In the genomic region with DNA sequence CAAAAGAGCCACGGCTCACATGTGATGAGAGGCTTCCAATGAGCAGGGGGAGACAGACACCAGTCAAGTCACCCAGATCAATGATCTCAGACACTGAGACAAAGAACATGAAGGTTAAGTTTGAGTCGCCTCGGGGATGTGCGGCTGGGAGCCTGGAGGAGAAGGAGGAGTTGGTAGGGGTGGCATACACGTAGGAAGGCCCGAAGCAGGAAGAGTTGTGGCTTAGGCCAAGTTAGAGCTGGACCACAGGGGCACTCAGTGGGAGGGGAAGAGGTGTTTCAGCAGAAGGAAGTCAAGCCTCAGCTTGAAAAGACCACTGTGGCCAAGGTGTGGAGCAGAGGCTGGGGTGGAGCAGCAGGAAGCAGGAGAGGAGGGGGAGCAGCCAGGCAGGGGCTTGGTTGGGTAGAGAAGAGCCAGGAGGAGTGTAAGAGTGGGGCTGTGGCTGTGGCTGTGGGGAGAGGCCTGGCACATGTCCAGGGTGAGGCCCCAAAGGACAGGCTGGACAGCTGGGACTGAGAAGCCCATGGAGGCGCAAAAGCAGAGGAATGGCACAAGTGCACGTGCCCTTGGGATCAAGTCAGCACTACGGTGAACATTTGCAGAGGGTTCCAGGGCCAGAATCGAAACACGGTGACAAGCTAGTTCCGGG, we compare ENCODE assay signal across 15 cellular contexts. TPM values are rescaled to one million over a fixed set of nuclear protein-coding genes. Genes with fewer than 3 reads are reported as not detected.
A peak's percentile ranks its signal among the peaks of the same experiment; 100 is the strongest.
DNase-seq lines count a peak whose midpoint lies in the region; TF ChIP-seq lines count a peak whose summit lies in the region.
"Had no signal": no experiment of that assay in that cellular context is flagged by ENCODE, and none has a peak within 500 bp of the region (broad histone marks: within the 10 kb centered on the region; RNA-seq: fewer than 3 reads in every experiment).

No MANE protein-coding gene starts in this region.

- intact Hi-C loops in mammary epithelial cell (cut with micrococcal nuclease) = no loop called here

- in situ Hi-C loops in mammary epithelial cell (cut with MboI; ENCODE audit: low sequenced_read_pairs in 2 of 2) = no loop called here

- H3K9me3 ChIP-seq in mammary epithelial cell (replicated peaks; ENCODE audit: insufficient read depth, low read length) = no peaks in the 10 kb centered on the region
- H3K9me3 ChIP-seq: colonic mucosa had no signal

- no peaks in the 10 kb centered on the region for H3K9me3 Mint-ChIP-seq in progenitor cell of endocrine pancreas (ENCODE audit: low read depth)

- no peak overlapping the region for H3K4me3 Mint-ChIP-seq in progenitor cell of endocrine pancreas (ENCODE audit: low read depth)

- no peak overlapping the region for H3K4me3 ChIP-seq in mammary epithelial cell (replicated peaks in 1 of 3; ENCODE audit: insufficient read depth in 1 of 3, low read depth in 2 of 3, low read length in 3 of 3)
- H3K4me3 ChIP-seq: colonic mucosa had no signal

- H2AFZ ChIP-seq in mammary epithelial cell (ENCODE audit: low read depth, low read length) = no peak overlapping the region

- peaks cover 2% of the 10 kb centered on the region for H3K4me1 Mint-ChIP-seq in progenitor cell of endocrine pancreas (ENCODE audit: low read depth)

- CTCF ChIA-PET in mammary epithelial cell (lab: Charles Lee; ENCODE audit: low non-redundant PET) = no interaction called here

- H3K27me3 Mint-ChIP-seq in progenitor cell of endocrine pancreas = no peaks in the 10 kb centered on the region

- peaks cover 48% of the 10 kb centered on the region for H3K4me1 ChIP-seq in mammary epithelial cell (ENCODE audit: insufficient read depth, low read length)
- H3K4me1 ChIP-seq: colonic mucosa had no signal

- H3K79me2 ChIP-seq in mammary epithelial cell (ENCODE audit: insufficient read depth, low read length) = peaks cover 42% of the 10 kb centered on the region

- H3K27ac Mint-ChIP-seq in progenitor cell of endocrine pancreas = peak overlapping the region; percentile 7

- no TSS peak for BruUV-seq in mammary epithelial cell (replicated peaks; lab: Mats Ljungman, UMichigan)

- TF ChIP-seq CTCF in mammary epithelial cell (conservative IDR thresholded peaks at IDR 0.05 in 1 of 2, IDR thresholded peaks at IDR 0.05 in 1 of 2; ENCODE audit: extremely low read depth in 1 of 2, insufficient read depth in 1 of 2, low read depth in 1 of 2, low read length in 2 of 2) (no peak), progenitor cell of endocrine pancreas (IDR thresholded peaks at IDR 0.05; ENCODE audit: unreplicated experiment) (no peak)

- 45% methylated on average over 10 of the region's 12 CpGs for WGBS in mammary epithelial cell (ENCODE audit: low coverage, missing lambda C conversion rate)

- H3K9ac ChIP-seq in mammary epithelial cell (ENCODE audit: insufficient read depth, low read length) = no peak overlapping the region
- H3K9ac ChIP-seq: KMS-11 had no signal

- peak overlapping the region; percentile 34 for H3K4me2 ChIP-seq in mammary epithelial cell (ENCODE audit: insufficient read depth, low read depth, low read length)
- H3K4me2 ChIP-seq: KMS-11 had no signal

- peak overlapping the region; percentile 31 for H3K27ac ChIP-seq in mammary epithelial cell (ENCODE audit: insufficient read depth, low read depth, low read length)
- H3K27ac ChIP-seq: 22Rv1, colonic mucosa, KMS-11 had no signal

- no peaks in the 10 kb centered on the region for H3K27me3 ChIP-seq in mammary epithelial cell (ENCODE audit: insufficient read depth, low read length)
- H3K27me3 ChIP-seq: colonic mucosa had no signal

- peaks cover 5% of the 10 kb centered on the region for H3K36me3 Mint-ChIP-seq in progenitor cell of endocrine pancreas (ENCODE audit: insufficient read depth)

- DNase-seq in NK-92 treated with Interleukin-12 subunit alpha and Interleukin-12 subunit beta, amount 100 ng/mL, for 24 hours (lab: John Stamatoyannopoulos, UW) = peak; percentile 47
- DNase-seq in NK-92 (lab: John Stamatoyannopoulos, UW; ENCODE audit: unreplicated experiment) (no peak), RPMI7951 (ENCODE audit: low read depth) (peak; percentile 39), mammary epithelial cell (no peak), progenitor cell of endocrine pancreas (ENCODE audit: low spot score, unreplicated experiment) (no peak), midbrain (lab: John Stamatoyannopoulos, UW) (no peak), NCI-H1105 (lab: John Stamatoyannopoulos, UW) (no peak)
- no peak for DNase-seq in stimulated activated CD4-positive, alpha-beta T cell treated with anti-CD3 and anti-CD28 coated beads, Interleukin-4, amount 100 ng/mL, for 1 hour
- DNase-seq: activated effector memory CD4-positive, alpha-beta T cell treated with anti-CD3 and anti-CD28 coated beads, Interleukin-2, amount 50 U/mL, for 16 hours; colonic mucosa; DMS153; kidney; NCI-H2107 had no signal

- no peaks in the 10 kb centered on the region for H4K20me1 ChIP-seq in mammary epithelial cell (ENCODE audit: insufficient read depth, low read length)

- H3K36me3 ChIP-seq in mammary epithelial cell (ENCODE audit: insufficient read depth, low read length) = no peaks in the 10 kb centered on the region
- H3K36me3 ChIP-seq: colonic mucosa had no signal

- dilution Hi-C loops in mammary epithelial cell (cut with HindIII; ENCODE audit: low sequenced_read_pairs) = no loop called here

RNA-seq across cellular contexts. Expression of gene CTNNBIP1, which starts 27.6 kb away (rescaled TPM):
- total RNA-seq in RPMI7951 (2014; rRNA removed; shearing (Covaris generic)) = 30.6 and 37.0 TPM in 2 replicates
- total RNA-seq in mammary epithelial cell (100 to 1,000 TPM in 1 of 2 donors, 10 to 100 TPM in 1; 54.7 to 103 TPM), progenitor cell of endocrine pancreas (74.9 and 79.9 TPM in 2 replicates)
- 138 TPM for polyA plus RNA-seq in mammary epithelial cell
- polyA minus RNA-seq in mammary epithelial cell = 108 TPM

RNA-seq across cellular contexts. Expression of gene CLSTN1, which starts 58.7 kb away (rescaled TPM):
- 48.3 and 53.6 TPM in 2 replicates for total RNA-seq in RPMI7951 (2014; rRNA removed; shearing (Covaris generic))
- 100 to 1,000 TPM; 229 to 335 TPM for total RNA-seq in mammary epithelial cell
- polyA plus RNA-seq in mammary epithelial cell = 168 TPM
- 399 TPM for polyA minus RNA-seq in mammary epithelial cell
- total RNA-seq in progenitor cell of endocrine pancreas = 128 and 130 TPM in 2 replicates

Comparison
In these comparisons a context has a peak if more than half of its experiments do, and no peak if none do; other contexts are left out.
1. DNase-seq: peak in NK-92 treated with Interleukin-12 subunit alpha and Interleukin-12 subunit beta, amount 100 ng/mL, for 24 hours (single experiment) and RPMI7951 (single experiment); none in NK-92 (single experiment), mammary epithelial cell (single experiment), progenitor cell of endocrine pancreas (single experiment), midbrain (single experiment), NCI-H1105 (single experiment) and stimulated activated CD4-positive, alpha-beta T cell treated with anti-CD3 and anti-CD28 coated beads, Interleukin-4, amount 100 ng/mL, for 1 hour (single experiment).